In the genomic region with DNA sequence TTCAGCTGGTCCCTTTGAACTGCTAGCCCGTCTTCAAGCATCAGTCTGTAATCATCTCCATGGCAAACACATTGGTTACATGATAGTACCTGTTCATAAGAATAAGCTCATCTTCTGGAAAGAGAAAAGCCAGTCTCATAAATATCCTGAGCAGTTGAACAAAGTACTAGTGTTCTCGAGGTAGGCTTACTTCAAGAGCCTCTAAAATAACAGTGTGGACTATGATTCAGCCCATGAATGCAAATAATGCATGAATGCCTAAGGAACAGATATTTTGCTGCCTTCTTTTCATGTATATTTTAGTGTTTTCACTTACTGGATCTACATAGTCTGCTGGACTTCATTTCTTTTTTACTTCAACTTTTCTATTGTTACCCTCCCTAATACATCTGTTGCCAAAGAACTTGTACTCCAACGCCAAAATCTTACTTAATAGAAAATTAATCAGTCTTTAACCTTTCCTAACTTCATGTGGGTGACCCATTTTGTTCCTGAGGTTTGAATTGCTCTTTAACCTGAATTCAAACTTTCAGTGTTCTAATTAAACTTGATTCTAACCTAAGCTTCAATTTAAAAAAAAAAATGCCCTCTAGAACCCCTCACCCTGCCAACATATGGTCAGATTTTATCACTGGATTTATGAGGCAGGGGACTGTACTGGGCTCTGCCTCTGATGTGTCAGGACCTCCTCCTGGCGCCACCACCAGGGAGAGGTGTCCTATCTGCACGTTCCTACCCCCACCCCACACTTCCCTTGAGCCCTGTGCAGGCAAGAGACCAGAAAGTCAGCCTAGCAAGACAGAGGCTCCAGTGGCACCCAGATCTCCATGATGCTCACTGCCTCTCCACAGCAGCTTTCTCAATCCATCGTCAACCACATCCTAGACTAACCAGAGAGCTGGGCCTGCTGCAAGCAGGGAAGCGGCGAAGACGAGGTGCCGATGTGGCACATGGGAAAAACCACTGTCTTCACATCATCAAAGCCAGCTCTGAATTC, we compare ENCODE assay signal across 26 cellular contexts.
DNase-seq lines count a peak whose midpoint lies in the region; ATAC-seq, FAIRE-seq and TF ChIP-seq lines count a peak whose summit lies in the region.
"Had no signal": no experiment of that assay in that cellular context is flagged by ENCODE, and none has a peak within 500 bp of the region (broad histone marks: within the 10 kb centered on the region; RNA-seq: fewer than 3 reads in every experiment).

No MANE protein-coding gene starts in this region.

- no peaks in the 10 kb centered on the region for H3K36me3 ChIP-seq in HepG2 (replicated peaks in 1 of 2; ENCODE audit: control insufficient read depth in 1 of 2, insufficient read depth in 2 of 2, low read length in 2 of 2)
- H3K36me3 ChIP-seq in colonic mucosa = no peaks in the 10 kb centered on the region
- H3K36me3 ChIP-seq: left lung, pancreas had no signal

- H3K9me3 ChIP-seq in HepG2 (ENCODE audit: low read length) (no peaks in the 10 kb centered on the region), colonic mucosa (no peaks in the 10 kb centered on the region)
- H3K9me3 ChIP-seq: body of pancreas, left lung, pancreas had no signal

- no peaks in the 10 kb centered on the region for H4K20me1 ChIP-seq in HepG2 (ENCODE audit: insufficient read depth, low read length)

- ATAC-seq in activated naive CD8-positive, alpha-beta T cell treated with anti-CD3 and anti-CD28 coated beads, Interleukin-2, amount 50 U/mL, for 24 hours = no peak
- no peak for ATAC-seq in activated T-helper 17 cell treated with anti-CD3 and anti-CD28 coated beads, Interleukin-2, amount 50 U/mL, for 72 hours (replicated peaks)
- ATAC-seq in HepG2 = no peak
- ATAC-seq in HG02970 (IDR thresholded peaks at IDR 0.05; ENCODE audit: low FRiP score, unreplicated experiment) = no peak
- ATAC-seq: activated CD4-positive, alpha-beta T cell treated with anti-CD3 and anti-CD28 coated beads for 36 hours; body of pancreas; foreskin keratinocyte; left lung; pancreas; right cardiac atrium; stimulated activated naive CD8-positive, alpha-beta T cell treated with anti-CD3 and anti-CD28 coated beads, Interleukin-15, Interleukin-2, amounts not matched to agents 100 U/mL and 50 U/mL, for 24 hours had no signal

- TF ChIP-seq CTCF in HepG2 (CRISPR knock-in tag; IDR thresholded peaks at IDR 0.05) = no peak
- no peak for TF ChIP-seq CTCF in osteocyte (IDR thresholded peaks at IDR 0.05)
- no peak for TF ChIP-seq CTCF in colonic mucosa (IDR thresholded peaks at IDR 0.05)

- H3K4me3 Mint-ChIP-seq in activated naive CD8-positive, alpha-beta T cell = no peak overlapping the region
- H3K4me3 Mint-ChIP-seq in activated naive CD8-positive, alpha-beta T cell treated with anti-CD3 and anti-CD28 coated beads, Interleukin-2, amount 50 U/mL, for 24 hours = no peak overlapping the region
- no peak overlapping the region for H3K4me3 Mint-ChIP-seq in activated T-helper 17 cell treated with anti-CD3 and anti-CD28 coated beads, Interleukin-2, amount 50 U/mL, for 72 hours
- H3K4me3 Mint-ChIP-seq in osteocyte (ENCODE audit: unreplicated experiment) = no peak overlapping the region
- H3K4me3 Mint-ChIP-seq: activated CD4-positive, alpha-beta T cell treated with anti-CD3 and anti-CD28 coated beads for 36 hours had no signal

- H2AFZ ChIP-seq in HepG2 (ENCODE audit: low read length) = no peak overlapping the region

- no peak for FAIRE-seq in HepG2 (lab: Jason Lieb, UNC)
- FAIRE-seq: GM18507, pancreas, RCC 7860 had no signal

- H3K79me2 ChIP-seq in HepG2 (ENCODE audit: insufficient read depth, low read length) = no peaks in the 10 kb centered on the region

- 69% methylated on average over 10 of the region's 10 CpGs for WGBS in HepG2 (ENCODE audit: low lambda C conversion rate)

- TF ChIP-seq EP300 in HepG2 (IDR thresholded peaks at IDR 0.05; ENCODE audit: low read depth in 2 of 2, low read length in 2 of 2) (no peak), HepG2 (CRISPR knock-in tag; IDR thresholded peaks at IDR 0.05; ENCODE audit: borderline replicate concordance) (no peak)

- no peaks in the 10 kb centered on the region for H3K36me3 Mint-ChIP-seq in activated naive CD8-positive, alpha-beta T cell
- peaks cover 1% of the 10 kb centered on the region for H3K36me3 Mint-ChIP-seq in activated naive CD8-positive, alpha-beta T cell treated with anti-CD3 and anti-CD28 coated beads, Interleukin-2, amount 50 U/mL, for 24 hours (ENCODE audit: low read depth)
- peaks cover 24% of the 10 kb centered on the region for H3K36me3 Mint-ChIP-seq in activated T-helper 17 cell treated with anti-CD3 and anti-CD28 coated beads, Interleukin-2, amount 50 U/mL, for 72 hours (ENCODE audit: low read depth)
- H3K36me3 Mint-ChIP-seq in osteocyte (ENCODE audit: unreplicated experiment) = no peaks in the 10 kb centered on the region

- no TSS peak for BruUV-seq in HepG2 (replicated peaks; lab: Mats Ljungman, UMichigan)

- no peak for TF ChIP-seq RAD21 in HepG2 (CRISPR knock-in tag; IDR thresholded peaks at IDR 0.05)

- H3K27me3 Mint-ChIP-seq in activated naive CD8-positive, alpha-beta T cell = peaks cover 3% of the 10 kb centered on the region
- peaks cover 17% of the 10 kb centered on the region for H3K27me3 Mint-ChIP-seq in activated naive CD8-positive, alpha-beta T cell treated with anti-CD3 and anti-CD28 coated beads, Interleukin-2, amount 50 U/mL, for 24 hours
- H3K27me3 Mint-ChIP-seq in activated T-helper 17 cell treated with anti-CD3 and anti-CD28 coated beads, Interleukin-2, amount 50 U/mL, for 72 hours = no peaks in the 10 kb centered on the region
- peaks cover 8% of the 10 kb centered on the region for H3K27me3 Mint-ChIP-seq in osteocyte (ENCODE audit: unreplicated experiment)

- no peaks in the 10 kb centered on the region for H3K9me3 Mint-ChIP-seq in activated naive CD8-positive, alpha-beta T cell (ENCODE audit: low read depth)
- H3K9me3 Mint-ChIP-seq in activated naive CD8-positive, alpha-beta T cell treated with anti-CD3 and anti-CD28 coated beads, Interleukin-2, amount 50 U/mL, for 24 hours = peaks cover 4% of the 10 kb centered on the region
- H3K9me3 Mint-ChIP-seq in activated T-helper 17 cell treated with anti-CD3 and anti-CD28 coated beads, Interleukin-2, amount 50 U/mL, for 72 hours = no peaks in the 10 kb centered on the region
- no peaks in the 10 kb centered on the region for H3K9me3 Mint-ChIP-seq in osteocyte (ENCODE audit: unreplicated experiment)

- H3K4me3 ChIP-seq in HepG2 (replicated peaks in 1 of 3; ENCODE audit: insufficient read depth in 1 of 3, low read depth in 2 of 3, low read length in 3 of 3) = no peak overlapping the region
- H3K4me3 ChIP-seq in colonic mucosa = no peak overlapping the region
- H3K4me3 ChIP-seq: body of pancreas, left lung, pancreas had no signal

- CTCF ChIA-PET in HepG2 (lab: Yijun Ruan, JAX; ENCODE audit: low intra/inter-chr PET ratio, low total read pairs) = no interaction called here

- in situ Hi-C loops in HepG2 (cut with HindIII; ENCODE audit: extremely low pct_ligation_motif_present, low pct_unique_long_range_greater_than_20kb) = no loop called here

- no peaks in the 10 kb centered on the region for H3K4me1 Mint-ChIP-seq in activated naive CD8-positive, alpha-beta T cell (ENCODE audit: low read depth)
- H3K4me1 Mint-ChIP-seq in activated naive CD8-positive, alpha-beta T cell treated with anti-CD3 and anti-CD28 coated beads, Interleukin-2, amount 50 U/mL, for 24 hours = peaks cover 10% of the 10 kb centered on the region
- peaks cover 8% of the 10 kb centered on the region for H3K4me1 Mint-ChIP-seq in activated T-helper 17 cell treated with anti-CD3 and anti-CD28 coated beads, Interleukin-2, amount 50 U/mL, for 72 hours
- H3K4me1 Mint-ChIP-seq in osteocyte (ENCODE audit: unreplicated experiment) = peaks cover 8% of the 10 kb centered on the region
- H3K4me1 Mint-ChIP-seq: activated CD4-positive, alpha-beta T cell treated with anti-CD3 and anti-CD28 coated beads for 36 hours; naive B cell had no signal

- intact Hi-C loops in HepG2 (cut with micrococcal nuclease; ENCODE audit: unreplicated experiment) = loop anchor here (10.0 kb wide), 1 partner anchor 208 kb away; no protein-coding TSS in a partner anchor
- intact Hi-C loops in colonic mucosa (cut with DNase I) = no loop called here

- H3K27me3 ChIP-seq in HepG2 (ENCODE audit: control insufficient read depth in 1 of 2, insufficient read depth in 2 of 2, low read length in 2 of 2) = 0 out of 5 replicates have a peak, but pooled peaks cover 0 to 6% of the 10 kb centered on the region in 2 experiments
- H3K27me3 ChIP-seq in colonic mucosa = no peaks in the 10 kb centered on the region
- H3K27me3 ChIP-seq: body of pancreas, foreskin keratinocyte, left lung, pancreas had no signal

- TF ChIP-seq POLR2A in HepG2 (IDR thresholded peaks at IDR 0.05; ENCODE audit: insufficient read depth in 1 of 2, low read depth in 2 of 2, low read length in 2 of 2) = no peak

- H3K4me1 ChIP-seq in HepG2 (ENCODE audit: insufficient read depth, low read length) (peaks cover 52% of the 10 kb centered on the region), colonic mucosa (no peaks in the 10 kb centered on the region)
- H3K4me1 ChIP-seq: foreskin keratinocyte had no signal

- H3K27ac ChIP-seq in HepG2 (ENCODE audit: extremely low read length, insufficient read depth, low read length) (no peak overlapping the region), colonic mucosa (no peak overlapping the region)
- H3K27ac ChIP-seq: body of pancreas, foreskin keratinocyte, KMS-11, left lung, pancreas had no signal

- no peak for DNase-seq in activated naive CD8-positive, alpha-beta T cell treated with anti-CD3 and anti-CD28 coated beads, Interleukin-2, amount 50 U/mL, for 24 hours
- peak; percentile 21 for DNase-seq in HepG2 (ENCODE audit: low spot score)
- DNase-seq in osteocyte (ENCODE audit: extremely low spot score, unreplicated experiment) = no peak
- DNase-seq in colonic mucosa = no peak
- DNase-seq: activated CD4-positive, alpha-beta T cell treated with anti-CD3 and anti-CD28 coated beads for 36 hours; activated effector memory CD4-positive, alpha-beta T cell treated with anti-CD3 and anti-CD28 coated beads, Interleukin-2, amount 50 U/mL, for 16 hours; body of pancreas; DMS153; effector CD4-positive, alpha-beta T cell; foreskin keratinocyte; GF-D8; left lung; naive B cell; NCI-H1694; NCI-H2171; NCI-H524 treated with DMSO at 0.1 percent for 48 hours; pancreas; right cardiac atrium; stimulated activated naive CD8-positive, alpha-beta T cell treated with anti-CD3 and anti-CD28 coated beads, Interleukin-15, Interleukin-2, amounts not matched to agents 100 U/mL and 50 U/mL, for 24 hours; T-helper 1 cell had no signal

- H3K27ac Mint-ChIP-seq in activated naive CD8-positive, alpha-beta T cell = peak overlapping the region; percentile 42
- H3K27ac Mint-ChIP-seq in activated naive CD8-positive, alpha-beta T cell treated with anti-CD3 and anti-CD28 coated beads, Interleukin-2, amount 50 U/mL, for 24 hours = no peak overlapping the region
- peak overlapping the region; percentile 17 for H3K27ac Mint-ChIP-seq in activated T-helper 17 cell treated with anti-CD3 and anti-CD28 coated beads, Interleukin-2, amount 50 U/mL, for 72 hours
- no peak overlapping the region for H3K27ac Mint-ChIP-seq in osteocyte (ENCODE audit: unreplicated experiment)
- H3K27ac Mint-ChIP-seq: activated CD4-positive, alpha-beta T cell treated with anti-CD3 and anti-CD28 coated beads for 36 hours; naive B cell had no signal

- no peak overlapping the region for H3K4me2 ChIP-seq in HepG2 (ENCODE audit: low read depth, low read length)
- H3K4me2 ChIP-seq: KMS-11 had no signal

- H3K9ac ChIP-seq in HepG2 (ENCODE audit: insufficient read depth, low read depth, low read length) (no peak overlapping the region), colonic mucosa (ENCODE audit: low read depth in 2 of 2, low read length in 2 of 2) (no peak overlapping the region)
- H3K9ac ChIP-seq: KMS-11 had no signal

- POLR2A ChIA-PET in HepG2 (lab: Yijun Ruan, JAX) = no interaction called here

Comparison
In these comparisons a context has a peak if more than half of its experiments do, and no peak if none do; other contexts are left out.
1. H3K27ac Mint-ChIP-seq: peak in activated naive CD8-positive, alpha-beta T cell (single experiment) and activated T-helper 17 cell treated with anti-CD3 and anti-CD28 coated beads, Interleukin-2, amount 50 U/mL, for 72 hours (single experiment); none in activated naive CD8-positive, alpha-beta T cell treated with anti-CD3 and anti-CD28 coated beads, Interleukin-2, amount 50 U/mL, for 24 hours (single experiment) and osteocyte (single experiment).